ENCODE assay signal across 8 cellular contexts in the genomic region with DNA sequence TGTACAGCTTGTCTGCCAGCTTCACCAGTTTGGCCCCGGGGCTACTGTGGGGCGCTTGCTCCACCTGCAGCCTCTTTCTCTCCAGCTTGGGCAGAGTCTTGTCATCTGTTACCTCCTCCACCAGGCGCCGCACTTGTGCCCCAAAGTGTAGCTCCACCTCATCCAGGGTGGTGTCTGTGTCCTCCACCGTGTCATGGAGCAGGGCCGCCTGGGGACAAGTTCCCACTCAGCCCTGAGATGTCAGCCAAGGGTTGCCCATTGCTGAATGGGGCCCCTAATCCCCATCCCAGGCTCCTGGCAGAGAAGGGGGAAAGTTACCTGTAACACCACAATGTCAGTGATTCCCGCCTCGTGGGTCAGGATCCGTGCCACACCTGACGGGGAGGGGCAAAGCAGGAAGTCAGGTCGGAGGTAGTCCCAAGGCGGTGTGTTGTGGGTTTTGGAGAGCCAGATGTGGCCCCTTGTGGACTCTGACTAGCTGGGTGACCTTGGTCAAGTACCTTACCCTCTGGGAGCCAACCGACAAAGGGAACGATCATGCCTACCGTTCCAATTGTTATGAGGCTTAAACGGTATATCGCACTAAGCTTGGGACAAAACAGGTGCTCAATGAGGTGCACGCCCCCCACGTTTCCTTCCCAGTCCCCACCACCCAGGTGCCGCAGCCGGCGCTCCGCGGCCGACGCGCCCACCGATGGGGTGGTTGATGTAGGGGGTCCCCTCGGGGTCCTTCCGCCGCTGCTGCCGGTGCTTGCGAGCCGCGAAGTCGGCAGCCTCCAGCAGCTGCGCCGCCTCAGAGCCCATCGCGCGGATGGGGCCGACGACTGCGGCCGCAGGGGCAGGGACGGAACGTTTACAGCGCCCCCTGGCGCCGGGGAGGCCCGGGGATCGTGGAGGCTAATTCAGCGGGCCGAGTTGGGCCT. TPM values are rescaled to one million over a fixed set of nuclear protein-coding genes. Genes with fewer than 3 reads are reported as not detected.
A peak's percentile ranks its signal among the peaks of the same experiment; 100 is the strongest.
DNase-seq lines count a peak whose midpoint lies in the region; ATAC-seq and TF ChIP-seq lines count a peak whose summit lies in the region.

A gene with protein sequence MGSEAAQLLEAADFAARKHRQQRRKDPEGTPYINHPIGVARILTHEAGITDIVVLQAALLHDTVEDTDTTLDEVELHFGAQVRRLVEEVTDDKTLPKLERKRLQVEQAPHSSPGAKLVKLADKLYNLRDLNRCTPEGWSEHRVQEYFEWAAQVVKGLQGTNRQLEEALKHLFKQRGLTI (minus strand): TSS at position 813 of the 923 bp plus-strand sequence. CDS start 9 bp downstream, at position 804.

- peak within 1 kb of the TSS; percentile 98 for H3K4me3 Mint-ChIP-seq in activated naive CD8-positive, alpha-beta T cell treated with anti-CD3 and anti-CD28 coated beads, Interleukin-2, amount 50 U/mL, for 24 hours

- no peaks in the 10 kb centered on the region for H3K27me3 ChIP-seq in heart left ventricle
- H3K27me3 ChIP-seq in upper lobe of left lung = no peaks in the 10 kb centered on the region

- H3K27ac Mint-ChIP-seq in activated naive CD8-positive, alpha-beta T cell treated with anti-CD3 and anti-CD28 coated beads, Interleukin-2, amount 50 U/mL, for 24 hours = peak within 1 kb of the TSS; percentile 99

- H3K4me3 ChIP-seq in heart left ventricle (peak within 1 kb of the TSS; percentile 48 to 95 (median 86)), upper lobe of left lung (peak within 1 kb of the TSS; percentile 68 to 97 (median 80))

- H3K9me3 ChIP-seq in heart left ventricle = no peaks in the 10 kb centered on the region
- H3K9me3 ChIP-seq in upper lobe of left lung = no peaks in the 10 kb centered on the region

- peak in 1 of 2 donors; percentile 28 for TF ChIP-seq POLR2A in heart left ventricle (IDR thresholded peaks at IDR 0.05)
- peak in 2 of 4 donors; percentile 47 to 82 for TF ChIP-seq POLR2A in upper lobe of left lung (IDR thresholded peaks at IDR 0.05)

- H3K27ac ChIP-seq in heart left ventricle (peak within 1 kb of the TSS; percentile 89 to 97 (median 96)), upper lobe of left lung (peak within 1 kb of the TSS; percentile 88 to 97 (median 96))

- WGBS in heart left ventricle, 4 donors = 2% methylated on average over 28 to 54 of the region's 54 CpGs
- WGBS in upper lobe of left lung, 2 donors = 1% methylated on average over 22 to 50 of the region's 54 CpGs

- peak; percentile 57 for DNase-seq in NCI-H1105 treated with DMSO at 0.1 percent for 48 hours (lab: John Stamatoyannopoulos, UW)
- peak; percentile 92 for DNase-seq in SW480 (ENCODE audit: low spot score)
- peak; percentile 98 for DNase-seq in activated naive CD8-positive, alpha-beta T cell treated with anti-CD3 and anti-CD28 coated beads, Interleukin-2, amount 50 U/mL, for 24 hours
- DNase-seq in heart left ventricle = peak; percentile 90 to 96 (median 93)
- DNase-seq in posterior vena cava (ENCODE audit: low spot score) = peak; percentile 98
- DNase-seq in upper lobe of left lung = peak; percentile 91 to 99

- peaks cover 11 to 67% (median 47%) of the 10 kb centered on the region in 12 donors for H3K4me1 ChIP-seq in heart left ventricle
- peaks cover 50 to 72% (median 53%) of the 10 kb centered on the region in 4 donors for H3K4me1 ChIP-seq in upper lobe of left lung

- TF ChIP-seq EP300 in upper lobe of left lung (IDR thresholded peaks at IDR 0.05) = no peak

- H3K36me3 ChIP-seq in heart left ventricle = peaks cover 0 to 6% (median 4%) of the 10 kb centered on the region in 9 donors
- no peaks in the 10 kb centered on the region for H3K36me3 ChIP-seq in upper lobe of left lung

- ATAC-seq in HG02678 (IDR thresholded peaks at IDR 0.05; ENCODE audit: unreplicated experiment) (peak; percentile 47), heart left ventricle (peak; percentile 42 to 66 (median 65)), upper lobe of left lung (ENCODE audit: low FRiP score in 2 of 2) (peak; percentile 81)
- ATAC-seq in activated naive CD8-positive, alpha-beta T cell treated with anti-CD3 and anti-CD28 coated beads, Interleukin-2, amount 50 U/mL, for 24 hours = peak; percentile 69

- H3K4me1 Mint-ChIP-seq in activated naive CD8-positive, alpha-beta T cell treated with anti-CD3 and anti-CD28 coated beads, Interleukin-2, amount 50 U/mL, for 24 hours = peaks cover 62% of the 10 kb centered on the region

- H3K36me3 Mint-ChIP-seq in activated naive CD8-positive, alpha-beta T cell treated with anti-CD3 and anti-CD28 coated beads, Interleukin-2, amount 50 U/mL, for 24 hours (ENCODE audit: low read depth) = no peaks in the 10 kb centered on the region

- H3K9me3 Mint-ChIP-seq in activated naive CD8-positive, alpha-beta T cell treated with anti-CD3 and anti-CD28 coated beads, Interleukin-2, amount 50 U/mL, for 24 hours = no peaks in the 10 kb centered on the region

- intact Hi-C loops in heart left ventricle (cut with DNase I) (loop anchor here in 8 of 10 donors (1.0 to 5.0 kb wide), 7 partner anchors 29 to 285 kb away; a partner anchor contains a TSS), posterior vena cava (cut with DNase I) (no loop called here)

- no peaks in the 10 kb centered on the region for H3K27me3 Mint-ChIP-seq in activated naive CD8-positive, alpha-beta T cell treated with anti-CD3 and anti-CD28 coated beads, Interleukin-2, amount 50 U/mL, for 24 hours

- TF ChIP-seq CTCF in GM12874 (IDR thresholded peaks at IDR 0.05; ENCODE audit: insufficient read depth, low read depth, low read length) (peak; percentile 95), heart left ventricle (IDR thresholded peaks at IDR 0.05) (peak; percentile 94 to 99 (median 97)), upper lobe of left lung (IDR thresholded peaks at IDR 0.05) (peak; percentile 89 to 99 (median 96))

RNA-seq across cellular contexts. Expression of the gene that starts here (rescaled TPM):
- total RNA-seq in heart left ventricle (10 to 100 TPM; 10.9 to 19.9 (median 15.2) TPM), posterior vena cava (1 to 10 TPM; 5.9 to 8.6 TPM), upper lobe of left lung (10 to 100 TPM in 5 of 6 donors, 1 to 10 TPM in 1; 5.0 to 19.3 (median 12.5) TPM)
- 10 to 100 TPM; 13.9 to 16.8 TPM for polyA plus RNA-seq in heart left ventricle

Comparison
In these comparisons a context has a peak if more than half of its experiments do, and no peak if none do; other contexts are left out.
1. Peak in every context shown above with its lines: DNase-seq, ATAC-seq, H3K4me3 ChIP-seq and H3K27ac ChIP-seq.
2. intact Hi-C loops: an anchor here in heart left ventricle (1.0 to 5.0 kb wide); none called in posterior vena cava.